Comparison of ENCODE assay signal across 21 cellular contexts in genomic region chr7:107439025-107439424, GRCh38. TPM values are rescaled to one million over a fixed set of nuclear protein-coding genes. Genes with fewer than 3 reads are reported as not detected.
"Had no signal": no experiment of that assay in that cellular context is flagged by ENCODE, and none has a peak within 500 bp of the region (broad histone marks: within the 10 kb centered on the region; RNA-seq: fewer than 3 reads in every experiment).

No MANE protein-coding gene starts in this region.

- H3K4me3 ChIP-seq: MG63, SJSA1, SK-N-MC had no signal

- H3K27me3 ChIP-seq: MG63, SJSA1 had no signal

- H3K4me1 ChIP-seq: SJSA1 had no signal

- H3K9me3 ChIP-seq: MG63, SJSA1 had no signal

- H3K27ac ChIP-seq: SJSA1, SK-N-MC had no signal

- H3K36me3 ChIP-seq: MG63, SJSA1 had no signal

- DNase-seq: Karpas-422, KG1, MG63, NCI-H1092, NCI-H1105 treated with DMSO at 0.1 percent for 48 hours, NCI-H1417 treated with DMSO at 0.1 percent for 48 hours, NCI-H146, NCI-H1694 treated with DMSO at 0.1 percent for 48 hours, NCI-H1930, NCI-H2081, NCI-H2107, NCI-H2227 treated with DMSO at 0.1 percent for 48 hours, NCI-H524, NCI-H526 treated with DMSO at 0.1 percent for 48 hours, NCI-H748 treated with DMSO at 0.1 percent for 48 hours, Right ventricle myocardium superior, RPMI8226, SIG-M5 had no signal

RNA-seq across cellular contexts. Expression of gene GPR22, which starts 30.8 kb away (rescaled TPM):
- total RNA-seq: HT1080, SJSA1 had no signal
